In genomic region chr4:35541888-35542213, GRCh38 we compare ENCODE assay signal across 22 cellular contexts.
DNase-seq lines count a peak whose midpoint lies in the region; ATAC-seq, FAIRE-seq and TF ChIP-seq lines count a peak whose summit lies in the region.
"Had no signal": no experiment of that assay in that cellular context is flagged by ENCODE, and none has a peak within 500 bp of the region (broad histone marks: within the 10 kb centered on the region; RNA-seq: fewer than 3 reads in every experiment).

No MANE protein-coding gene starts in this region.

- CTCF ChIA-PET in HepG2 (lab: Yijun Ruan, JAX; ENCODE audit: low intra/inter-chr PET ratio, low total read pairs), result no interaction called here

- peak overlapping the region; percentile 26 for H3K4me2 ChIP-seq in HepG2 (ENCODE audit: low read depth, low read length)
- no peak overlapping the region; the same call in 1 of the 2 replicates for H3K4me2 ChIP-seq in OCI-LY1 (ENCODE audit: low read length)
- H3K4me2 ChIP-seq: BLaER1, PC-9 had no signal

- H3K27ac ChIP-seq in HepG2 (ENCODE audit: extremely low read length, insufficient read depth, low read length) (no peak overlapping the region), right lobe of liver (no peak overlapping the region), OCI-LY1 (ENCODE audit: low read depth, low read length, poor library complexity, severe bottlenecking) (no peak overlapping the region), heart left ventricle (no peak overlapping the region)
- H3K27ac ChIP-seq: BLaER1, HL-60, PC-9 had no signal

- no peak for TF ChIP-seq RAD21 in HepG2 (CRISPR knock-in tag; IDR thresholded peaks at IDR 0.05)

- DNase-seq in HepG2 (ENCODE audit: low spot score) (peak; percentile 10), right lobe of liver (no peak), epithelial cell of proximal tubule (ENCODE audit: low read depth) (no peak), COR-L47 (lab: John Stamatoyannopoulos, UW) (no peak), heart left ventricle (no peak), erythroblast (lab: John Stamatoyannopoulos, UW) (no peak), occipital lobe (lab: John Stamatoyannopoulos, UW) (no peak)
- DNase-seq: DMS 273 treated with DMSO at 0.1 percent for 48 hours, EL, MV-4-11, NCI-H1417 treated with DMSO at 0.1 percent for 48 hours, NCI-H2081, NCI-H2227 treated with DMSO at 0.1 percent for 48 hours, NCI-H524, PC-9 had no signal

- no peaks in the 10 kb centered on the region for H4K20me1 ChIP-seq in HepG2 (ENCODE audit: insufficient read depth, low read length)
- H4K20me1 ChIP-seq in OCI-LY1 (ENCODE audit: insufficient read depth, low read length), result no peaks in the 10 kb centered on the region
- H4K20me1 ChIP-seq: BLaER1 had no signal

- FAIRE-seq in HepG2 (lab: Jason Lieb, UNC), result no peak
- FAIRE-seq: A204.1, GM19239, HTR-8/SVneo had no signal

- POLR2A ChIA-PET in HepG2 (lab: Yijun Ruan, JAX), result no interaction called here

- H3F3A ChIP-seq in OCI-LY1 (ENCODE audit: insufficient read depth, low read length), result no peaks in the 10 kb centered on the region

- no peaks in the 10 kb centered on the region for H3K9me3 ChIP-seq in HepG2 (ENCODE audit: low read length)
- H3K9me3 ChIP-seq in right lobe of liver, result no peaks in the 10 kb centered on the region
- no peaks in the 10 kb centered on the region for H3K9me3 ChIP-seq in OCI-LY1 (ENCODE audit: low read length)
- H3K9me3 ChIP-seq in heart left ventricle, result peaks cover 0 to 14% (median 6%) of the 10 kb centered on the region in 12 donors

- H3K36me3 ChIP-seq in HepG2 (replicated peaks in 1 of 2; ENCODE audit: control insufficient read depth in 1 of 2, insufficient read depth in 2 of 2, low read length in 2 of 2) (no peaks in the 10 kb centered on the region), right lobe of liver (no peaks in the 10 kb centered on the region), OCI-LY1 (ENCODE audit: insufficient read depth, low read length) (no peaks in the 10 kb centered on the region), heart left ventricle (no peaks in the 10 kb centered on the region)
- H3K36me3 ChIP-seq: BLaER1, HAP-1 had no signal

- peak overlapping the region in 1 of 3 experiments; percentile 32; a peak in 1 of 6 replicates for H3K4me3 ChIP-seq in HepG2 (replicated peaks in 1 of 3; ENCODE audit: insufficient read depth in 1 of 3, low read depth in 2 of 3, low read length in 3 of 3)
- H3K4me3 ChIP-seq in right lobe of liver, result no peak overlapping the region
- H3K4me3 ChIP-seq in OCI-LY1 (ENCODE audit: low read depth, low read length, poor library complexity, severe bottlenecking), result no peak overlapping the region
- peak overlapping the region; percentile 31 for H3K4me3 ChIP-seq in epithelial cell of proximal tubule (ENCODE audit: low read depth, low read length)
- no peak overlapping the region for H3K4me3 ChIP-seq in heart left ventricle
- H3K4me3 ChIP-seq: BLaER1, HAP-1, PC-9 had no signal

- in situ Hi-C loops in HepG2 (cut with HindIII; ENCODE audit: extremely low pct_ligation_motif_present, low pct_unique_long_range_greater_than_20kb), result no loop called here

- H3K27me3 ChIP-seq in HepG2 (ENCODE audit: control insufficient read depth in 1 of 2, insufficient read depth in 2 of 2, low read length in 2 of 2) (no peaks in the 10 kb centered on the region), right lobe of liver (no peaks in the 10 kb centered on the region), OCI-LY1 (ENCODE audit: insufficient read depth, low read length) (no peaks in the 10 kb centered on the region), heart left ventricle (no peaks in the 10 kb centered on the region)
- H3K27me3 ChIP-seq: BLaER1 had no signal

- intact Hi-C loops in HepG2 (cut with micrococcal nuclease; ENCODE audit: unreplicated experiment) (no loop called here), right lobe of liver (cut with DNase I) (no loop called here), heart left ventricle (cut with DNase I) (no loop called here)

- 62% methylated on average over 5 of the region's 5 CpGs for WGBS in HepG2 (ENCODE audit: low lambda C conversion rate)
- WGBS in right lobe of liver (ENCODE audit: insufficient coverage, low coverage, low lambda C conversion rate, missing lambda C conversion rate), result 72% methylated on average over 5 of the region's 5 CpGs
- 81 to 87% (median 85%) methylated on average over 5 of the region's 5 CpGs for WGBS in heart left ventricle, 4 donors

- H3K79me2 ChIP-seq in HepG2 (ENCODE audit: insufficient read depth, low read length), result no peaks in the 10 kb centered on the region
- no peaks in the 10 kb centered on the region for H3K79me2 ChIP-seq in OCI-LY1 (ENCODE audit: insufficient read depth, low read length)

- no TSS peak for BruUV-seq in HepG2 (replicated peaks; lab: Mats Ljungman, UMichigan)

- ATAC-seq in HepG2, result peak; percentile 97
- no peak for ATAC-seq in right lobe of liver
- ATAC-seq in heart left ventricle, result no peak

- no peaks in the 10 kb centered on the region for H3K9me2 ChIP-seq in OCI-LY1 (ENCODE audit: low read depth, low read length)

- H2AFZ ChIP-seq in HepG2 (ENCODE audit: low read length) (no peak overlapping the region), OCI-LY1 (ENCODE audit: low read length) (no peak overlapping the region)
- H2AFZ ChIP-seq: PC-9 had no signal

- H3K4me1 ChIP-seq in HepG2 (ENCODE audit: insufficient read depth, low read length), result no peaks in the 10 kb centered on the region
- no peaks in the 10 kb centered on the region for H3K4me1 ChIP-seq in right lobe of liver
- no peaks in the 10 kb centered on the region for H3K4me1 ChIP-seq in OCI-LY1 (ENCODE audit: insufficient read depth, low read length, severe bottlenecking)
- H3K4me1 ChIP-seq in heart left ventricle, result no peaks in the 10 kb centered on the region

- H3K9ac ChIP-seq in HepG2 (ENCODE audit: insufficient read depth, low read depth, low read length) (no peak overlapping the region), OCI-LY1 (ENCODE audit: low read length) (no peak overlapping the region)
- H3K9ac ChIP-seq: BLaER1 had no signal

- TF ChIP-seq EP300 in HepG2 (IDR thresholded peaks at IDR 0.05; ENCODE audit: low read depth in 2 of 2, low read length in 2 of 2) (no peak), HepG2 (CRISPR knock-in tag; IDR thresholded peaks at IDR 0.05; ENCODE audit: borderline replicate concordance) (no peak)

- TF ChIP-seq POLR2A in HepG2 (IDR thresholded peaks at IDR 0.05; ENCODE audit: insufficient read depth in 1 of 2, low read depth in 2 of 2, low read length in 2 of 2) (no peak), right lobe of liver (IDR thresholded peaks at IDR 0.05) (no peak), heart left ventricle (IDR thresholded peaks at IDR 0.05) (no peak), erythroblast (IDR thresholded peaks at IDR 0.05; ENCODE audit: low read length) (no peak)

- TF ChIP-seq CTCF in HepG2 (CRISPR knock-in tag; IDR thresholded peaks at IDR 0.05) (no peak), right lobe of liver (IDR thresholded peaks at IDR 0.05) (no peak), OCI-LY1 (IDR thresholded peaks at IDR 0.05; ENCODE audit: low read length) (peak; percentile 23; the same call in 1 of the 2 replicates), epithelial cell of proximal tubule (conservative IDR thresholded peaks at IDR 0.05; ENCODE audit: low read depth, low read length) (peak; percentile 34), heart left ventricle (IDR thresholded peaks at IDR 0.05) (no peak)

TF ChIP-seq in HepG2, 621 proteins besides CTCF, POLR2A, EP300 and RAD21:
- TF ChIP-seq GZF1 (CRISPR knock-in tag; IDR thresholded peaks at IDR 0.05) (peak; percentile 99), SP5 (CRISPR knock-in tag; IDR thresholded peaks at IDR 0.05; ENCODE audit: borderline replicate concordance, low read depth) (no peak)
TF ChIP-seq in HepG2: peak in this region for 1.

Comparison
In these comparisons a context has a peak if more than half of its experiments do, and no peak if none do; other contexts are left out.
1. CTCF ChIP-seq: peak in OCI-LY1 (single experiment) and epithelial cell of proximal tubule (single experiment); none in HepG2 (single experiment), right lobe of liver (0 of 4) and heart left ventricle (0 of 12).